ENCODE assay signal across 22 cellular contexts in genomic region chr20:22289442-22289841, GRCh38.
"Had no signal": no experiment of that assay in that cellular context is flagged by ENCODE, and none has a peak within 500 bp of the region (broad histone marks: within the 10 kb centered on the region; RNA-seq: fewer than 3 reads in every experiment).

No MANE protein-coding gene starts in this region.

- H3K36me3 ChIP-seq: SJSA1 had no signal

- H3K4me1 ChIP-seq: SJSA1 had no signal

- FAIRE-seq: HTR-8/SVneo, RCC 7860 had no signal

- H3K27ac ChIP-seq: HL-60, SJSA1, SK-N-MC had no signal

- DNase-seq: Karpas-422, KBM-7, MM.1S, NCI-H1048, NCI-H1105, NCI-H1417, NCI-H1436 treated with DMSO at 0.1 percent for 48 hours, NCI-H1694, NCI-H1930, NCI-H2081, NCI-H2107, NCI-H2227 treated with DMSO at 0.1 percent for 48 hours, NCI-H524, NCI-H774, Right ventricle myocardium superior, RPMI8226, SIG-M5 had no signal

- H3K9me3 ChIP-seq: SJSA1 had no signal

- H3K27me3 ChIP-seq: SJSA1 had no signal

- H3K4me3 ChIP-seq: SJSA1, SK-N-MC had no signal
